Comparison of ENCODE assay signal across 16 cellular contexts in genomic region chr6:50824505-50824904, GRCh38. TPM values are rescaled to one million over a fixed set of nuclear protein-coding genes. Genes with fewer than 3 reads are reported as not detected.
"Had no signal": no experiment of that assay in that cellular context is flagged by ENCODE, and none has a peak within 500 bp of the region (broad histone marks: within the 10 kb centered on the region; RNA-seq: fewer than 3 reads in every experiment).

No MANE protein-coding gene starts in this region.

- ATAC-seq: activated T-cell treated with anti-CD3 and anti-CD28 coated beads, Interleukin-2, amount 50 U/mL, for 72 hours; stimulated activated naive CD8-positive, alpha-beta T cell treated with anti-CD3 and anti-CD28 coated beads, Interleukin-15, amount 100 ng/mL, for 72 hours had no signal

- DNase-seq: activated CD4-positive, alpha-beta memory T cell treated with anti-CD3 and anti-CD28 coated beads, Interleukin-2, amount 10 ng/mL, durations not matched to agents 7 days and 5 days; activated naive CD4-positive, alpha-beta T cell; activated T-cell treated with anti-CD3 and anti-CD28 coated beads, Interleukin-2, amount 50 U/mL, for 72 hours; aorta; colonic mucosa; effector CD4-positive, alpha-beta T cell; hypothalamus; midbrain; stimulated activated CD4-positive, alpha-beta T cell treated with anti-CD3 and anti-CD28 coated beads, Interleukin-15, amount 100 ng/mL, for 24 hours; stimulated activated CD4-positive, alpha-beta T cell treated with anti-CD3 and anti-CD28 coated beads, Interleukin-4, amount 100 ng/mL, for 24 hours; stimulated activated naive CD8-positive, alpha-beta T cell treated with anti-CD3 and anti-CD28 coated beads, Interleukin-15, amount 100 ng/mL, for 72 hours had no signal

- H3K36me3 ChIP-seq: cardiac muscle cell, colonic mucosa, thoracic aorta had no signal

- H3K4me1 ChIP-seq: colonic mucosa had no signal

- H3K27ac Mint-ChIP-seq: activated CD4-positive, alpha-beta memory T cell treated with anti-CD3 and anti-CD28 coated beads, Interleukin-2, amount 10 ng/mL, durations not matched to agents 7 days and 5 days; activated T-cell treated with anti-CD3 and anti-CD28 coated beads, Interleukin-2, amount 50 U/mL, for 72 hours; stimulated activated naive CD8-positive, alpha-beta T cell treated with anti-CD3 and anti-CD28 coated beads, Interleukin-15, amount 100 ng/mL, for 72 hours had no signal

- H3K9me3 Mint-ChIP-seq: activated CD4-positive, alpha-beta memory T cell treated with anti-CD3 and anti-CD28 coated beads, Interleukin-2, amount 10 ng/mL, durations not matched to agents 7 days and 5 days had no signal

- H3K4me3 ChIP-seq: cardiac muscle cell, colonic mucosa, thoracic aorta had no signal

- H3K4me3 Mint-ChIP-seq: activated CD4-positive, alpha-beta memory T cell treated with anti-CD3 and anti-CD28 coated beads, Interleukin-2, amount 10 ng/mL, durations not matched to agents 7 days and 5 days; activated T-cell treated with anti-CD3 and anti-CD28 coated beads, Interleukin-2, amount 50 U/mL, for 72 hours; stimulated activated naive CD8-positive, alpha-beta T cell treated with anti-CD3 and anti-CD28 coated beads, Interleukin-15, amount 100 ng/mL, for 72 hours had no signal

- H3K9me3 ChIP-seq: colonic mucosa, thoracic aorta had no signal

- H3K27ac ChIP-seq: cardiac muscle cell, colonic mucosa, thoracic aorta had no signal

RNA-seq across cellular contexts. Expression of gene TFAP2B, which starts 5.8 kb away (rescaled TPM):
- total RNA-seq: activated CD4-positive, alpha-beta memory T cell treated with anti-CD3 and anti-CD28 coated beads, Interleukin-2, amount 10 ng/mL, durations not matched to agents 7 days and 5 days; activated T-cell treated with anti-CD3 and anti-CD28 coated beads, Interleukin-2, amount 50 U/mL, for 72 hours; aorta; cardiac muscle cell; colonic mucosa; endothelial cell of umbilical vein; fibroblast of lung; skeletal muscle tissue had no signal
- polyA plus RNA-seq: cardiac muscle cell, endothelial cell of umbilical vein, fibroblast of lung had no signal
